8 cellular contexts compared by ENCODE assay signal in the genomic region with DNA sequence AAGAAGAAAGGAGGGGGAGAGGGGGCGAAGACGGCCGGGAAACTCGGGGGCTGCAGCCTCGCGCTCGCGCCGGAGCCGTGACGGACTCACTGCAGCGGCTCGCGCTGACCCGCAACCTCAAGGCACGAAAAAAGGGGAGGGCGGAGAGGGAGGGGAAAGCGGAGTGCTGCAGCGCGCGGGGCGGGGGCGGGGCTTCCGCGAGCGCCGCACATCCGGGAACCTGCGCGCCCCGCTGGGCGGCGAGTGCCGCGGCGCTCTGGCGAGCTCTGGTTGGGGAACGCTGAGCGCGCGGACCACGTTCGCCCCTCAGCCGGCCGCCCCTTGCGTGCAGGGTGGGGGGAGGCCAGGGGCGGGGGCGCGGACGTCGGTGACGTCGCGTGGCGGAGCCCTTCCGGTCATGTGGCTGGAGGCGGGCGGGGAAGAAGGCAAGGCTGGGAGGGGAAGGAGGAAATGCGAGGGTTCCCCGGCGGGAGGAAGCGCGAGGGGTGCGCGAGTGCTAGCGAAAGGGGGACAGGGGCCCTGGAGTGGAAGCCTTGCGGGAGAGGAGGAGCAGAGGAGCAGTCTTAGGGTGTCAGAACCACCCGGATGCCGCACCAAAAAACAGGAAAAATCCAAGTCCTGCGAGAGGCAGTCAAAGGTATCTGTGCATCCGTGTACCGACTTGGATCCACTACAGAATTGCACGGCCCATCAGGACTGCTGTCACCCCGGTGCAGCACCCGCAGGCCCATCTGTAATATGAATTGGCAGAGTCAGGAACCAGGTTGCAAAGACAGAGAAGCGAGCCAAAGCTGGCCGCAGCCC. TPM values are rescaled to one million over a fixed set of nuclear protein-coding genes. Genes with fewer than 3 reads are reported as not detected.
A peak's percentile ranks its signal among the peaks of the same experiment; 100 is the strongest.
DNase-seq lines count a peak whose midpoint lies in the region; ATAC-seq and TF ChIP-seq lines count a peak whose summit lies in the region.

A gene with protein sequence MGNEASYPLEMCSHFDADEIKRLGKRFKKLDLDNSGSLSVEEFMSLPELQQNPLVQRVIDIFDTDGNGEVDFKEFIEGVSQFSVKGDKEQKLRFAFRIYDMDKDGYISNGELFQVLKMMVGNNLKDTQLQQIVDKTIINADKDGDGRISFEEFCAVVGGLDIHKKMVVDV (minus strand): TSS at position 126 of the 804 bp plus-strand sequence. CDS start 405 bp downstream, outside the sequence.

- H3K9me3 Mint-ChIP-seq in activated naive CD8-positive, alpha-beta T cell treated with anti-CD3 and anti-CD28 coated beads, Interleukin-2, amount 10 ng/mL, durations not matched to agents 7 days and 5 days, result no peaks in the 10 kb centered on the region
- no peaks in the 10 kb centered on the region for H3K9me3 Mint-ChIP-seq in osteocyte (ENCODE audit: unreplicated experiment)

- H3K27me3 ChIP-seq in SU-DHL-6 (ENCODE audit: low read length) (no peaks in the 10 kb centered on the region), thoracic aorta (replicated peaks; ENCODE audit: insufficient read depth) (no peaks in the 10 kb centered on the region)

- TF ChIP-seq CTCF in SU-DHL-6 (IDR thresholded peaks at IDR 0.05; ENCODE audit: insufficient read depth, low read length, poor library complexity, severe bottlenecking) (no peak), osteocyte (IDR thresholded peaks at IDR 0.05) (no peak), thoracic aorta (IDR thresholded peaks at IDR 0.05) (no peak)

- peaks cover 26% of the 10 kb centered on the region for H3K4me1 Mint-ChIP-seq in activated naive CD8-positive, alpha-beta T cell treated with anti-CD3 and anti-CD28 coated beads, Interleukin-2, amount 10 ng/mL, durations not matched to agents 7 days and 5 days
- H3K4me1 Mint-ChIP-seq in osteocyte (ENCODE audit: unreplicated experiment), result peaks cover 31% of the 10 kb centered on the region

- peaks cover 5% of the 10 kb centered on the region; the same call in 1 of the 2 replicates for H3F3A ChIP-seq in SU-DHL-6 (ENCODE audit: insufficient read depth)

- intact Hi-C loops in head of caudate nucleus (cut with DNase I), result loop anchor here (5.0 kb wide), 1 partner anchor 95 kb away; a partner anchor contains a TSS

- DNase-seq in NCI-H128 (lab: John Stamatoyannopoulos, UW; ENCODE audit: unreplicated experiment) (peak; percentile 85), head of caudate nucleus (peak; percentile 88 to 99 (median 98)), osteocyte (ENCODE audit: extremely low spot score, unreplicated experiment) (peak; percentile 99), thoracic aorta (ENCODE audit: low spot score) (peak; percentile 78)
- DNase-seq in activated naive CD8-positive, alpha-beta T cell treated with anti-CD3 and anti-CD28 coated beads, Interleukin-2, amount 10 ng/mL, durations not matched to agents 7 days and 5 days, result peak; percentile 95

- POLR2A ChIA-PET in activated naive CD8-positive, alpha-beta T cell treated with anti-CD3 and anti-CD28 coated beads, Interleukin-2, amount 10 ng/mL, durations not matched to agents 7 days and 5 days (lab: Charles Lee), result interaction anchor here (0.6 to 1.6 kb wide), 10 partner anchors 52 to 684 kb away, joined by 3 to 12 read pairs (median 4); a partner anchor contains a TSS

- H3K9me3 ChIP-seq in SU-DHL-6 (ENCODE audit: insufficient read depth, low read length) (no peaks in the 10 kb centered on the region), thoracic aorta (no peaks in the 10 kb centered on the region)

- H3K36me3 Mint-ChIP-seq in activated naive CD8-positive, alpha-beta T cell treated with anti-CD3 and anti-CD28 coated beads, Interleukin-2, amount 10 ng/mL, durations not matched to agents 7 days and 5 days, result peaks cover 13% of the 10 kb centered on the region
- H3K36me3 Mint-ChIP-seq in osteocyte (ENCODE audit: unreplicated experiment), result no peaks in the 10 kb centered on the region

- peak; percentile 84 for ATAC-seq in HG02642 (IDR thresholded peaks at IDR 0.05; ENCODE audit: poor library complexity, unreplicated experiment)
- ATAC-seq in activated naive CD8-positive, alpha-beta T cell treated with anti-CD3 and anti-CD28 coated beads, Interleukin-2, amount 10 ng/mL, durations not matched to agents 7 days and 5 days (ENCODE audit: low read depth), result peak; percentile 89
- peak; percentile 86 for ATAC-seq in thoracic aorta (ENCODE audit: insufficient number of reproducible peaks, low FRiP score, low read depth)

- H3K79me2 ChIP-seq in SU-DHL-6 (ENCODE audit: insufficient read depth, low read length), result peaks cover 46% of the 10 kb centered on the region

- H3K4me1 ChIP-seq in thoracic aorta (ENCODE audit: control insufficient read depth in 1 of 2, low read depth in 2 of 2), result peaks cover 40 to 47% of the 10 kb centered on the region in 2 donors

- H3K4me2 ChIP-seq in SU-DHL-6 (ENCODE audit: low read depth, low read length, poor library complexity, severe bottlenecking), result peak within 1 kb of the TSS; percentile 98

- H3K36me3 ChIP-seq in SU-DHL-6 (ENCODE audit: low read length), result no peaks in the 10 kb centered on the region
- no peaks in the 10 kb centered on the region for H3K36me3 ChIP-seq in thoracic aorta

- H3K27ac ChIP-seq in SU-DHL-6 (ENCODE audit: low read depth, low read length) (peak within 1 kb of the TSS; percentile 91), thoracic aorta (peak within 1 kb of the TSS; percentile 92 to 95)

- H3K4me3 Mint-ChIP-seq in activated naive CD8-positive, alpha-beta T cell treated with anti-CD3 and anti-CD28 coated beads, Interleukin-2, amount 10 ng/mL, durations not matched to agents 7 days and 5 days, result peak within 1 kb of the TSS; percentile 98
- H3K4me3 Mint-ChIP-seq in osteocyte (ENCODE audit: unreplicated experiment), result peak within 1 kb of the TSS; percentile 99

- no peaks in the 10 kb centered on the region for H3K9me2 ChIP-seq in SU-DHL-6 (replicated peaks; ENCODE audit: insufficient read depth, low read length)

- peak; percentile 85 for TF ChIP-seq POLR2A in GM10847 (IDR thresholded peaks at IDR 0.05; ENCODE audit: extremely low read depth, insufficient read length)

- H3K4me3 ChIP-seq in SU-DHL-6 (ENCODE audit: insufficient read depth, low read length, poor library complexity, severe bottlenecking), result peak within 1 kb of the TSS; percentile 91
- H3K4me3 ChIP-seq in thoracic aorta, result peak within 1 kb of the TSS; percentile 93

- peak within 1 kb of the TSS; percentile 61 for H2AFZ ChIP-seq in SU-DHL-6 (ENCODE audit: low read depth, low read length, severe bottlenecking)

- H3K9ac ChIP-seq in SU-DHL-6 (ENCODE audit: low read length), result peak within 1 kb of the TSS; percentile 92

- peaks cover 32% of the 10 kb centered on the region for H4K20me1 ChIP-seq in SU-DHL-6 (ENCODE audit: low read depth, low read length)

- H3K27ac Mint-ChIP-seq in activated naive CD8-positive, alpha-beta T cell treated with anti-CD3 and anti-CD28 coated beads, Interleukin-2, amount 10 ng/mL, durations not matched to agents 7 days and 5 days, result peak within 1 kb of the TSS; percentile 97
- H3K27ac Mint-ChIP-seq in osteocyte (ENCODE audit: unreplicated experiment), result peak within 1 kb of the TSS; percentile 98

- no peaks in the 10 kb centered on the region for H3K27me3 Mint-ChIP-seq in activated naive CD8-positive, alpha-beta T cell treated with anti-CD3 and anti-CD28 coated beads, Interleukin-2, amount 10 ng/mL, durations not matched to agents 7 days and 5 days
- H3K27me3 Mint-ChIP-seq in osteocyte (ENCODE audit: unreplicated experiment), result no peaks in the 10 kb centered on the region

RNA-seq across cellular contexts. Expression of the gene that starts here (rescaled TPM):
- 10 to 100 TPM; 65.4 to 66.0 TPM for total RNA-seq in activated naive CD8-positive, alpha-beta T cell treated with anti-CD3 and anti-CD28 coated beads, Interleukin-2, amount 10 ng/mL, durations not matched to agents 7 days and 5 days
- total RNA-seq in osteocyte (68.4 and 69.3 TPM in 2 replicates), thoracic aorta (10 to 100 TPM; 27.1 to 39.3 TPM)

Comparison
In these comparisons a context has a peak if more than half of its experiments do, and no peak if none do; other contexts are left out.
1. Peak in every context shown above with its lines: DNase-seq, ATAC-seq, H3K4me3 ChIP-seq and H3K27ac ChIP-seq.